ENCODE assay signal across 8 cellular contexts in genomic region chr17:63675607-63676539, GRCh38. TPM values are rescaled to one million over a fixed set of nuclear protein-coding genes. Genes with fewer than 3 reads are reported as not detected.
DNase-seq lines count a peak whose midpoint lies in the region; ATAC-seq and TF ChIP-seq lines count a peak whose summit lies in the region.

No MANE protein-coding gene starts in this region.

- TF ChIP-seq POLR2A in heart left ventricle (IDR thresholded peaks at IDR 0.05) (no peak), gastrocnemius medialis (IDR thresholded peaks at IDR 0.05) (no peak)

- in situ Hi-C loops in gastrocnemius medialis (cut with MboI; ENCODE audit: low sequenced_read_pairs in 4 of 4), result no loop called here

- no peaks in the 10 kb centered on the region for H3K9me3 ChIP-seq in heart left ventricle
- H3K9me3 ChIP-seq in gastrocnemius medialis, result no peaks in the 10 kb centered on the region

- H3K36me3 ChIP-seq in heart left ventricle (peaks cover 0 to 76% (median 52%) of the 10 kb centered on the region in 9 donors), gastrocnemius medialis (no peaks in the 10 kb centered on the region)

- intact Hi-C loops in heart left ventricle (cut with DNase I) (loop anchor here in 4 of 10 donors (1.0 to 5.0 kb wide), 4 partner anchors 25 to 124 kb away; partner anchors contain the start of genes MAP3K3 (in 3 of the 4) and DCAF7 (in 1 of the 4)), gastrocnemius medialis (cut with DNase I; ENCODE audit: low total_unique reads) (no loop called here)

- POLR2A ChIA-PET in WTC11 (lab: Charles Lee), result interaction anchor here (0.6 to 1.4 kb wide), 5 partner anchors 53 to 673 kb away, joined by 4 to 7 read pairs (median 5); partner anchors contain the start of gene MAP3K3

- H3K4me1 ChIP-seq in heart left ventricle, result peaks cover 3 to 55% (median 38%) of the 10 kb centered on the region in 12 donors
- H3K4me1 ChIP-seq in gastrocnemius medialis, result peaks cover 14 to 26% of the 10 kb centered on the region in 2 donors

- CTCF ChIA-PET in WTC11 (lab: Charles Lee), result interaction anchor here (0.6 to 3.5 kb wide), 13 partner anchors 9 to 1062 kb away, joined by 3 to 34 read pairs (median 7); partner anchors contain the start of gene MAP3K3

- peaks cover 44% of the 10 kb centered on the region for H3K4me1 Mint-ChIP-seq in WTC11

- no peak overlapping the region for H3K4me3 Mint-ChIP-seq in WTC11

- peaks cover under 1% of the 10 kb centered on the region for H3K36me3 Mint-ChIP-seq in WTC11

- WGBS in heart left ventricle, 4 donors, result 13 to 30% (median 20%) methylated on average over 5 to 6 of the region's 6 CpGs

- ATAC-seq in WTC11 (peak; percentile 38), heart left ventricle (peak; percentile 84 to 93 (median 92)), gastrocnemius medialis (peak; percentile 67 to 78), HG02973 (IDR thresholded peaks at IDR 0.05; ENCODE audit: unreplicated experiment) (no peak)

- H3K27ac Mint-ChIP-seq in WTC11, result peak overlapping the region; percentile 73

- no peak for TF ChIP-seq CTCF in 22Rv1 (IDR thresholded peaks at IDR 0.05)
- no peak for TF ChIP-seq CTCF in WTC11 (IDR thresholded peaks at IDR 0.05)
- no peak for TF ChIP-seq CTCF in heart left ventricle (IDR thresholded peaks at IDR 0.05)
- TF ChIP-seq CTCF in gastrocnemius medialis (IDR thresholded peaks at IDR 0.05 in 4 of 5, conservative IDR thresholded peaks at IDR 0.05 in 1 of 5), result no peak

- H3K27me3 ChIP-seq in heart left ventricle, result no peaks in the 10 kb centered on the region
- no peaks in the 10 kb centered on the region for H3K27me3 ChIP-seq in gastrocnemius medialis

- H3K4me3 ChIP-seq in heart left ventricle, result peak overlapping the region in 10 of 12 donors; percentile 7 to 47 (median 33)
- peak overlapping the region in 3 of 4 donors; percentile 15 to 32 (median 22) for H3K4me3 ChIP-seq in gastrocnemius medialis

- no peaks in the 10 kb centered on the region for H3K9me3 Mint-ChIP-seq in WTC11

- H3K27ac ChIP-seq in 22Rv1 (peak overlapping the region; percentile 47), heart left ventricle (peak overlapping the region; percentile 43 to 94 (median 86)), gastrocnemius medialis (peak overlapping the region; percentile 29 to 71 (median 60))

- DNase-seq in HPDE6-E6E7 (ENCODE audit: extremely low spot score) (peak; percentile 77), WTC11 (ENCODE audit: low spot score) (no peak), heart left ventricle (peak in 4 of 5 donors; percentile 82 to 87 (median 86)), gastrocnemius medialis (no peak)
- no peak for DNase-seq in activated CD4-positive, alpha-beta T cell treated with anti-CD3 and anti-CD28 coated beads for 1 hour
- no peak for DNase-seq in activated CD8-positive, alpha-beta memory T cell treated with anti-CD3 and anti-CD28 coated beads for 24 hours

- no peaks in the 10 kb centered on the region for H3K27me3 Mint-ChIP-seq in WTC11 (ENCODE audit: low read depth)

TF ChIP-seq in WTC11, 78 proteins besides CTCF, POLR2A, EP300 and RAD21:
- TF ChIP-seq ZNF512 (CRISPR knock-in tag; IDR thresholded peaks at IDR 0.05; ENCODE audit: borderline replicate concordance) (no peak), AFF4 (CRISPR knock-in tag; IDR thresholded peaks at IDR 0.05; ENCODE audit: borderline replicate concordance) (no peak), SP1 (CRISPR knock-in tag; conservative IDR thresholded peaks at IDR 0.05) (no peak), EMX1 (CRISPR knock-in tag; IDR thresholded peaks at IDR 0.05) (no peak), TEAD4 (CRISPR knock-in tag; IDR thresholded peaks at IDR 0.05) (no peak), HMGA2 (CRISPR knock-in tag; IDR thresholded peaks at IDR 0.05) (no peak), ZNF263 (CRISPR knock-in tag; IDR thresholded peaks at IDR 0.05; ENCODE audit: low read depth) (no peak), GABPB1 (CRISPR knock-in tag; IDR thresholded peaks at IDR 0.05) (no peak), NFE2L1 (CRISPR knock-in tag; IDR thresholded peaks at IDR 0.05) (no peak), FOXP1 (CRISPR knock-in tag; IDR thresholded peaks at IDR 0.05; ENCODE audit: borderline replicate concordance) (no peak), TEAD1 (CRISPR knock-in tag; IDR thresholded peaks at IDR 0.05) (no peak)
- TF ChIP-seq, protein P1, sequence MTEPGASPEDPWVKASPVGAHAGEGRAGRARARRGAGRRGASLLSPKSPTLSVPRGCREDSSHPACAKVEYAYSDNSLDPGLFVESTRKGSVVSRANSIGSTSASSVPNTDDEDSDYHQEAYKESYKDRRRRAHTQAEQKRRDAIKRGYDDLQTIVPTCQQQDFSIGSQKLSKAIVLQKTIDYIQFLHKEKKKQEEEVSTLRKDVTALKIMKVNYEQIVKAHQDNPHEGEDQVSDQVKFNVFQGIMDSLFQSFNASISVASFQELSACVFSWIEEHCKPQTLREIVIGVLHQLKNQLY (CRISPR knock-in tag; IDR thresholded peaks at IDR 0.05), result no peak
- TF ChIP-seq, protein P2, sequence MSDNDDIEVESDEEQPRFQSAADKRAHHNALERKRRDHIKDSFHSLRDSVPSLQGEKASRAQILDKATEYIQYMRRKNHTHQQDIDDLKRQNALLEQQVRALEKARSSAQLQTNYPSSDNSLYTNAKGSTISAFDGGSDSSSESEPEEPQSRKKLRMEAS (CRISPR knock-in tag; IDR thresholded peaks at IDR 0.05), result no peak
TF ChIP-seq in WTC11: peak in this region for 0.

RNA-seq across cellular contexts. Expression of gene LIMD2, which starts 24.1 kb away (rescaled TPM):
- total RNA-seq in WTC11 (2021) (83.4 to 91.8 TPM (median 88.4 TPM) in 3 replicates), heart left ventricle (10 to 100 TPM in 2 of 9 donors, 1 to 10 TPM in 7; 1.9 to 48.0 (median 3.4) TPM), gastrocnemius medialis (1 to 10 TPM in 3 of 4 donors, under 1 TPM in 1; 0.97 to 2.8 (median 1.5) TPM)
- 1 to 10 TPM; 4.0 to 5.4 TPM for polyA plus RNA-seq in heart left ventricle

RNA-seq across cellular contexts. Expression of gene MAP3K3, which starts 53.7 kb away (rescaled TPM):
- total RNA-seq in WTC11 (2021), result 21.8 to 25.7 TPM (median 22.5 TPM) in 3 replicates
- total RNA-seq in heart left ventricle, result 100 to 1,000 TPM in 1 of 9 donors, 10 to 100 TPM in 8; 31.0 to 102 (median 58.0) TPM
- polyA plus RNA-seq in heart left ventricle, result 10 to 100 TPM; 20.5 to 70.9 TPM
- 10 to 100 TPM; 21.8 to 58.7 (median 29.7) TPM for total RNA-seq in gastrocnemius medialis

Comparison
In these comparisons a context has a peak if more than half of its experiments do, and no peak if none do; other contexts are left out.
1. DNase-seq: peak in HPDE6-E6E7 (single experiment) and heart left ventricle (4 of 5); none in WTC11 (single experiment), gastrocnemius medialis (0 of 2), activated CD4-positive, alpha-beta T cell treated with anti-CD3 and anti-CD28 coated beads for 1 hour (single experiment) and activated CD8-positive, alpha-beta memory T cell treated with anti-CD3 and anti-CD28 coated beads for 24 hours (single experiment).
2. Peak in every context shown above with its lines, with median percentiles within 50 percentile points of each other: H3K27ac ChIP-seq.